Comparison of ENCODE assay signal across 18 cellular contexts in genomic region chr2:189047469-189047868, GRCh38.
DNase-seq lines count a peak whose midpoint lies in the region; ATAC-seq, FAIRE-seq and TF ChIP-seq lines count a peak whose summit lies in the region.
"Had no signal": no experiment of that assay in that cellular context is flagged by ENCODE, and none has a peak within 500 bp of the region (broad histone marks: within the 10 kb centered on the region; RNA-seq: fewer than 3 reads in every experiment).

No MANE protein-coding gene starts in this region.

- TF ChIP-seq EP300 in HepG2 (IDR thresholded peaks at IDR 0.05; ENCODE audit: low read depth in 2 of 2, low read length in 2 of 2) (no peak), HepG2 (CRISPR knock-in tag; IDR thresholded peaks at IDR 0.05; ENCODE audit: borderline replicate concordance) (no peak)

- POLR2A ChIA-PET in HepG2 (lab: Yijun Ruan, JAX) (no interaction called here), IMR-90 (lab: Charles Lee; ENCODE audit: unreplicated experiment) (no interaction called here)

- no peak overlapping the region for H3K4me3 Mint-ChIP-seq in chondrocyte (ENCODE audit: unreplicated experiment)
- H3K4me3 Mint-ChIP-seq: CD14-positive monocyte; CD4-positive, alpha-beta memory T cell; H9 had no signal

- dilution Hi-C loops in IMR-90 (cut with HindIII; ENCODE audit: low sequenced_read_pairs, unreplicated experiment): no loop called here

- H3K14ac ChIP-seq in IMR-90 (replicated peaks; ENCODE audit: low read depth, low read length): 0 out of 2 replicates have a peak overlapping the region, but pooled peaks have one; percentile 45
- H3K14ac ChIP-seq in neuronal stem cell (ENCODE audit: low read length): no peak overlapping the region

- intact Hi-C loops in HepG2 (cut with micrococcal nuclease; ENCODE audit: unreplicated experiment): no loop called here
- intact Hi-C loops in right lobe of liver (cut with DNase I): no loop called here
- intact Hi-C loops in IMR-90 (cut with micrococcal nuclease): no loop called here

- H3K4me2 ChIP-seq in HepG2 (ENCODE audit: low read depth, low read length) (no peak overlapping the region), IMR-90 (ENCODE audit: low read depth, low read length) (no peak overlapping the region), neuronal stem cell (ENCODE audit: insufficient read depth, low read length, poor library complexity, severe bottlenecking) (no peak overlapping the region)
- H3K4me2 ChIP-seq: BLaER1 had no signal

- H3K79me1 ChIP-seq in IMR-90 (ENCODE audit: low read depth in 1 of 2, low read length in 2 of 2): peaks cover 16 to 38% of the 10 kb centered on the region in 2 experiments
- H3K79me1 ChIP-seq in neuronal stem cell (ENCODE audit: low read depth, low read length): no peaks in the 10 kb centered on the region

- peak overlapping the region; percentile 71; the same call in 1 of the 2 replicates for H3K23ac ChIP-seq in IMR-90 (ENCODE audit: low read depth, low read length)
- H3K23ac ChIP-seq in neuronal stem cell (ENCODE audit: low read depth, low read length, poor library complexity): no peak overlapping the region

- DNase-seq in HepG2 (ENCODE audit: low spot score): peak; percentile 24
- DNase-seq in right lobe of liver: no peak
- DNase-seq in IMR-90: no peak
- DNase-seq in chondrocyte (ENCODE audit: low spot score): no peak
- DNase-seq in neuronal stem cell (ENCODE audit: low spot score): no peak
- DNase-seq: 8988T; Calu3; CD4-positive, alpha-beta memory T cell; GOT3; H9; KG1 had no signal

- 94% methylated on average over 1 of the region's 1 CpG for whole genome bisulfite sequencing in HepG2 (ENCODE audit: low lambda C conversion rate)
- 80% methylated on average over 1 of the region's 1 CpG for WGBS in right lobe of liver (ENCODE audit: insufficient coverage, low coverage, low lambda C conversion rate, missing lambda C conversion rate)
- no CpG with 5 or more reads among the region's 1 CpG for WGBS in IMR-90 (ENCODE audit: extremely low coverage in 2 of 2, insufficient read length in 1 of 2), 2 experiments
- no CpG with 5 or more reads among the region's 1 CpG for WGBS in neuronal stem cell (ENCODE audit: extremely low coverage in 2 of 2, insufficient read length in 2 of 2, insufficient replicate concordance in 1 of 2), 2 donors

- H3K18ac ChIP-seq in IMR-90 (ENCODE audit: low read depth, low read length) (no peak overlapping the region; the same call in 1 of the 2 replicates), neuronal stem cell (ENCODE audit: low read length) (no peak overlapping the region)

- no peaks in the 10 kb centered on the region for H3K79me2 ChIP-seq in HepG2 (ENCODE audit: insufficient read depth, low read length)

- in situ Hi-C loops in HepG2 (cut with HindIII; ENCODE audit: extremely low pct_ligation_motif_present, low pct_unique_long_range_greater_than_20kb) (no loop called here), IMR-90 (cut with MboI; ENCODE audit: low sequenced_read_pairs) (no loop called here)

- H3K9me1 ChIP-seq in IMR-90 (ENCODE audit: insufficient read depth, low read length): peaks cover 3% of the 10 kb centered on the region; the same call in 1 of the 2 replicates

- H3K27ac Mint-ChIP-seq in chondrocyte (ENCODE audit: unreplicated experiment): peak overlapping the region; percentile 65
- H3K27ac Mint-ChIP-seq: CD14-positive monocyte; CD4-positive, alpha-beta memory T cell; H9 had no signal

- H2BK5ac ChIP-seq in IMR-90 (ENCODE audit: low read depth, low read length, poor library complexity, severe bottlenecking) (peak overlapping the region; percentile 73), neuronal stem cell (ENCODE audit: low read length) (no peak overlapping the region)

- H3K27me3 ChIP-seq in HepG2 (ENCODE audit: control insufficient read depth in 1 of 2, insufficient read depth in 2 of 2, low read length in 2 of 2) (no peaks in the 10 kb centered on the region), right lobe of liver (no peaks in the 10 kb centered on the region), IMR-90 (ENCODE audit: control insufficient read depth, insufficient read depth, low read length) (no peaks in the 10 kb centered on the region), subcutaneous abdominal adipose tissue (ENCODE audit: control insufficient read depth in 5 of 5, insufficient read depth in 4 of 5, low read length in 5 of 5) (no peaks in the 10 kb centered on the region), neuronal stem cell (ENCODE audit: control insufficient read depth in 3 of 3, insufficient read depth in 3 of 3, low read depth in 1 of 3, low read length in 3 of 3) (no peaks in the 10 kb centered on the region)
- H3K27me3 ChIP-seq: BLaER1 had no signal

- H4K20me1 ChIP-seq in HepG2 (ENCODE audit: insufficient read depth, low read length) (no peaks in the 10 kb centered on the region), IMR-90 (ENCODE audit: insufficient read depth, low read length) (no peaks in the 10 kb centered on the region)
- H4K20me1 ChIP-seq: BLaER1 had no signal

- H2AK5ac ChIP-seq in IMR-90 (ENCODE audit: low read depth, low read length): no peak overlapping the region
- H2AK5ac ChIP-seq in neuronal stem cell (ENCODE audit: low read depth, low read length): no peak overlapping the region

- H2BK15ac ChIP-seq in IMR-90 (ENCODE audit: low read depth, low read length) (no peak overlapping the region), neuronal stem cell (ENCODE audit: low read length) (no peak overlapping the region)

- no peak overlapping the region for H3K56ac ChIP-seq in IMR-90 (ENCODE audit: extremely low read depth, insufficient read depth, low read length)

- H2AK9ac ChIP-seq in IMR-90 (replicated peaks; ENCODE audit: low read depth, low read length, poor library complexity): no peak overlapping the region

- H3K36me3 Mint-ChIP-seq in chondrocyte (ENCODE audit: low read depth): peaks cover 54% of the 10 kb centered on the region
- H3K36me3 Mint-ChIP-seq: CD14-positive monocyte; CD4-positive, alpha-beta memory T cell had no signal

- no peak overlapping the region for H2AFZ ChIP-seq in HepG2 (ENCODE audit: low read length)
- H2AFZ ChIP-seq in IMR-90 (replicated peaks; ENCODE audit: low read length, poor library complexity): no peak overlapping the region
- H2AFZ ChIP-seq in neuronal stem cell (ENCODE audit: low read length): no peak overlapping the region

- CTCF ChIA-PET in HepG2 (lab: Yijun Ruan, JAX; ENCODE audit: low intra/inter-chr PET ratio, low total read pairs): no interaction called here
- CTCF ChIA-PET in IMR-90 (lab: Yijun Ruan, JAX): interaction anchor here (0.6 kb wide), 1 partner anchor 232 kb away, joined by 3 read pairs; no protein-coding TSS in a partner anchor

- TF ChIP-seq RAD21 in HepG2 (CRISPR knock-in tag; IDR thresholded peaks at IDR 0.05) (no peak), IMR-90 (IDR thresholded peaks at IDR 0.05; ENCODE audit: low read length) (no peak)

- no peak overlapping the region for H3K4ac ChIP-seq in IMR-90 (ENCODE audit: low read depth, low read length)
- H3K4ac ChIP-seq in neuronal stem cell (ENCODE audit: low read length): no peak overlapping the region

- no peaks in the 10 kb centered on the region for H3K27me3 Mint-ChIP-seq in chondrocyte (ENCODE audit: low read depth)
- H3K27me3 Mint-ChIP-seq: CD4-positive, alpha-beta memory T cell had no signal

- TF ChIP-seq POLR2A in HepG2 (IDR thresholded peaks at IDR 0.05; ENCODE audit: insufficient read depth in 1 of 2, low read depth in 2 of 2, low read length in 2 of 2) (no peak), right lobe of liver (IDR thresholded peaks at IDR 0.05) (no peak), IMR-90 (IDR thresholded peaks at IDR 0.05; ENCODE audit: low read depth, low read length) (no peak)

- H3K9me3 ChIP-seq in HepG2 (ENCODE audit: low read length) (no peaks in the 10 kb centered on the region), right lobe of liver (no peaks in the 10 kb centered on the region), IMR-90 (ENCODE audit: control insufficient read depth, insufficient read depth, low read length) (no peaks in the 10 kb centered on the region), subcutaneous abdominal adipose tissue (ENCODE audit: control insufficient read depth in 5 of 5, low read length in 5 of 5) (no peaks in the 10 kb centered on the region), neuronal stem cell (replicated peaks in 1 of 2; ENCODE audit: control insufficient read depth in 2 of 2, insufficient read depth in 1 of 2, low read depth in 1 of 2, low read length in 2 of 2) (no peaks in the 10 kb centered on the region)
- H3K9me3 ChIP-seq: BLaER1 had no signal

- no peak overlapping the region for H2BK12ac ChIP-seq in neuronal stem cell (ENCODE audit: low read length)

- no peak for ATAC-seq in HepG2
- no peak for ATAC-seq in right lobe of liver
- ATAC-seq in IMR-90 (ENCODE audit: low read depth): no peak
- ATAC-seq in HG02870 (IDR thresholded peaks at IDR 0.05; ENCODE audit: unreplicated experiment): no peak
- no peak for ATAC-seq in HG03520 (IDR thresholded peaks at IDR 0.05; ENCODE audit: unreplicated experiment)

- BruUV-seq in HepG2 (replicated peaks; lab: Mats Ljungman, UMichigan): no TSS peak
- TSS peak; percentile 11 for BruUV-seq in IMR-90 (replicated peaks; lab: Mats Ljungman, UMichigan)

- no peak overlapping the region for H4K5ac ChIP-seq in IMR-90 (ENCODE audit: low read depth, low read length)

- H4K91ac ChIP-seq in IMR-90 (ENCODE audit: insufficient read depth, low read depth, low read length) (no peak overlapping the region), neuronal stem cell (ENCODE audit: low read depth, low read length, poor library complexity) (no peak overlapping the region)

- H2BK120ac ChIP-seq in IMR-90 (ENCODE audit: low read depth, low read length) (no peak overlapping the region), neuronal stem cell (ENCODE audit: low read depth, low read length) (no peak overlapping the region)

- no peak overlapping the region for H2BK20ac ChIP-seq in IMR-90 (ENCODE audit: low read depth, low read length)

- H3K27ac ChIP-seq in HepG2 (ENCODE audit: extremely low read length, insufficient read depth, low read length): no peak overlapping the region
- no peak overlapping the region for H3K27ac ChIP-seq in right lobe of liver
- peak overlapping the region; percentile 44; the same call in 1 of the 2 replicates for H3K27ac ChIP-seq in IMR-90 (ENCODE audit: insufficient read depth, low read length)
- H3K27ac ChIP-seq in subcutaneous abdominal adipose tissue (ENCODE audit: low read depth, low read length): peak overlapping the region; percentile 1
- no peak overlapping the region for H3K27ac ChIP-seq in neuronal stem cell (replicated peaks; ENCODE audit: low read length)
- H3K27ac ChIP-seq: BLaER1 had no signal

- TF ChIP-seq CTCF in HepG2 (CRISPR knock-in tag; IDR thresholded peaks at IDR 0.05) (no peak), right lobe of liver (IDR thresholded peaks at IDR 0.05) (no peak), IMR-90 (conservative IDR thresholded peaks at IDR 0.05; ENCODE audit: low read depth, low read length) (no peak), chondrocyte (IDR thresholded peaks at IDR 0.05) (no peak)

- H3K4me3 ChIP-seq in HepG2 (replicated peaks in 1 of 3; ENCODE audit: insufficient read depth in 1 of 3, low read depth in 2 of 3, low read length in 3 of 3) (no peak overlapping the region), right lobe of liver (no peak overlapping the region), IMR-90 (ENCODE audit: insufficient read depth, low read depth, low read length) (no peak overlapping the region), subcutaneous abdominal adipose tissue (ENCODE audit: low read depth in 1 of 5, low read length in 5 of 5) (no peak overlapping the region), neuronal stem cell (ENCODE audit: low read length in 2 of 2) (no peak overlapping the region)
- H3K4me3 ChIP-seq: BLaER1 had no signal

- H3K4me1 ChIP-seq in HepG2 (ENCODE audit: insufficient read depth, low read length) (peaks cover 39% of the 10 kb centered on the region), right lobe of liver (no peaks in the 10 kb centered on the region), IMR-90 (ENCODE audit: control insufficient read depth, insufficient read depth, low read length) (peaks cover 7% of the 10 kb centered on the region), subcutaneous abdominal adipose tissue (ENCODE audit: control insufficient read depth in 5 of 5, insufficient read depth in 5 of 5, low read length in 5 of 5) (peaks cover 0 to 11% (median 4%) of the 10 kb centered on the region in 5 donors), neuronal stem cell (ENCODE audit: control insufficient read depth in 2 of 2, insufficient read depth in 1 of 2, low read depth in 1 of 2, low read length in 2 of 2) (peaks cover 0 to 1% of the 10 kb centered on the region in 2 donors)
- H3K4me1 ChIP-seq: BLaER1 had no signal

- peaks cover 3% of the 10 kb centered on the region for H3K9me3 Mint-ChIP-seq in chondrocyte (ENCODE audit: low read depth)
- H3K9me3 Mint-ChIP-seq: CD4-positive, alpha-beta memory T cell; H9 had no signal

- peaks cover 54% of the 10 kb centered on the region for H3K4me1 Mint-ChIP-seq in chondrocyte (ENCODE audit: low read depth)
- H3K4me1 Mint-ChIP-seq: CD14-positive monocyte, H9 had no signal

- H4K8ac ChIP-seq in IMR-90 (ENCODE audit: low read depth in 2 of 2, low read length in 2 of 2) (no peak overlapping the region), neuronal stem cell (ENCODE audit: low read depth, low read length) (no peak overlapping the region)

- FAIRE-seq in HepG2 (lab: Jason Lieb, UNC): no peak
- FAIRE-seq: GM12891, HTR-8/SVneo had no signal

- H3K36me3 ChIP-seq in HepG2 (replicated peaks in 1 of 2; ENCODE audit: control insufficient read depth in 1 of 2, insufficient read depth in 2 of 2, low read length in 2 of 2): no peaks in the 10 kb centered on the region
- H3K36me3 ChIP-seq in right lobe of liver: peaks cover 0 to 7% (median 0%) of the 10 kb centered on the region in 4 donors
- H3K36me3 ChIP-seq in IMR-90 (ENCODE audit: control insufficient read depth, insufficient read depth, low read length): peaks cover 46% of the 10 kb centered on the region
- peaks cover 32 to 62% (median 50%) of the 10 kb centered on the region in 5 donors for H3K36me3 ChIP-seq in subcutaneous abdominal adipose tissue (ENCODE audit: control insufficient read depth in 5 of 5, insufficient read depth in 5 of 5, low read length in 5 of 5)
- peaks cover 1 to 15% of the 10 kb centered on the region in 2 donors for H3K36me3 ChIP-seq in neuronal stem cell (replicated peaks in 1 of 2; ENCODE audit: control insufficient read depth in 2 of 2, insufficient read depth in 2 of 2, low read length in 2 of 2)
- H3K36me3 ChIP-seq: BLaER1 had no signal

- H3K9ac ChIP-seq in HepG2 (ENCODE audit: insufficient read depth, low read depth, low read length) (no peak overlapping the region), IMR-90 (ENCODE audit: low read depth, low read length) (no peak overlapping the region), subcutaneous abdominal adipose tissue (ENCODE audit: low read length in 5 of 5) (no peak overlapping the region), neuronal stem cell (ENCODE audit: low read depth, low read length, poor library complexity) (no peak overlapping the region)
- H3K9ac ChIP-seq: BLaER1 had no signal

Comparison
In these comparisons a context has a peak if more than half of its experiments do, and no peak if none do; other contexts are left out.
1. H3K27ac ChIP-seq: peak in IMR-90 (single experiment) and subcutaneous abdominal adipose tissue (single experiment); none in HepG2 (single experiment), right lobe of liver (0 of 3) and neuronal stem cell (single experiment).